In genomic region chr16:27549607-27549856, GRCh38 we compare ENCODE assay signal across 9 cellular contexts. TPM values are rescaled to one million over a fixed set of nuclear protein-coding genes. Genes with fewer than 3 reads are reported as not detected.
DNase-seq lines count a peak whose midpoint lies in the region; ATAC-seq, FAIRE-seq and TF ChIP-seq lines count a peak whose summit lies in the region.
"Had no signal": no experiment of that assay in that cellular context is flagged by ENCODE, and none has a peak within 500 bp of the region (broad histone marks: within the 10 kb centered on the region; RNA-seq: fewer than 3 reads in every experiment).

No MANE protein-coding gene starts in this region.

- intact Hi-C loops in natural killer cell (cut with micrococcal nuclease): no loop called here

- H3K27ac Mint-ChIP-seq in natural killer cell: peak overlapping the region; percentile 99 to 100

- peaks cover 2% of the 10 kb centered on the region for H3K36me3 Mint-ChIP-seq in natural killer cell

- CTCF ChIA-PET in A549 (lab: Yijun Ruan, JAX): interaction anchor here (1.5 kb wide), 1 partner anchor 13 kb away, joined by 3 read pairs; no protein-coding TSS in a partner anchor

- peak; percentile 70 to 77 for ATAC-seq in A549
- peak; percentile 9 for ATAC-seq in GM21367 (IDR thresholded peaks at IDR 0.05; ENCODE audit: unreplicated experiment)
- peak; percentile 17 to 37 (median 32) for ATAC-seq in natural killer cell

- FAIRE-seq in A549 (lab: Jason Lieb, UNC): no peak
- FAIRE-seq: islet of Langerhans had no signal

- no peak for TF ChIP-seq RAD21 in A549 (conservative IDR thresholded peaks at IDR 0.05 in 1 of 2, IDR thresholded peaks at IDR 0.05 in 1 of 2)

- TF ChIP-seq CTCF in A549 (IDR thresholded peaks at IDR 0.05): no peak
- TF ChIP-seq CTCF in natural killer cell (IDR thresholded peaks at IDR 0.05): no peak

- H3K9me3 Mint-ChIP-seq in natural killer cell: no peaks in the 10 kb centered on the region

- H3K4me2 ChIP-seq in A549: peak overlapping the region; percentile 79

- H3K4me3 Mint-ChIP-seq in natural killer cell: peak overlapping the region; percentile 99

- no peak for TF ChIP-seq POLR2A in A549 (IDR thresholded peaks at IDR 0.05; ENCODE audit: low read length)

- H3K9me3 ChIP-seq in A549 (no peaks in the 10 kb centered on the region), HUES64 (ENCODE audit: insufficient read depth, low read depth, low read length) (no peaks in the 10 kb centered on the region), ectodermal cell (ENCODE audit: control insufficient read depth, low read length) (no peaks in the 10 kb centered on the region)

- DNase-seq in A549 (ENCODE audit: low read depth in 1 of 2, low spot score in 1 of 2) (no peak), natural killer cell (no peak), SW480 (ENCODE audit: low spot score) (no peak), NOMO-1 treated with dmso at 0.1 percent for 144 hours (lab: John Stamatoyannopoulos, UW; ENCODE audit: unreplicated experiment) (no peak), NCI-H446 treated with DMSO at 0.1 percent for 48 hours (lab: John Stamatoyannopoulos, UW) (no peak)

- peaks cover 49 to 51% of the 10 kb centered on the region in 2 donors for H3K4me1 Mint-ChIP-seq in natural killer cell

- TF ChIP-seq EP300 in A549 (IDR thresholded peaks at IDR 0.05): no peak

- POLR2A ChIA-PET in A549 (lab: Yijun Ruan, JAX): interaction anchor here (0.6 to 1.4 kb wide), 11 partner anchors 9 to 181 kb away, joined by 3 to 10 read pairs (median 4); no protein-coding TSS in a partner anchor

- no peaks in the 10 kb centered on the region for H3K27me3 Mint-ChIP-seq in natural killer cell (ENCODE audit: low read depth in 2 of 2)

- WGBS in A549 (ENCODE audit: missing lambda C conversion rate): 7% methylated on average over 5 of the region's 24 CpGs
- WGBS in HUES64: 0% methylated on average over 22 of the region's 24 CpGs
- WGBS in ectodermal cell, 2 experiments: 0% methylated on average over 24 of the region's 24 CpGs

- H3K4me1 ChIP-seq in A549 (peaks cover 31% of the 10 kb centered on the region), HUES64 (ENCODE audit: insufficient read depth, low read length) (peaks cover 5% of the 10 kb centered on the region; the same call in 1 of the 2 replicates), ectodermal cell (ENCODE audit: control insufficient read depth, insufficient read depth, low read length) (peaks cover 9% of the 10 kb centered on the region)

- H3K27me3 ChIP-seq in HUES64 (ENCODE audit: insufficient read depth, low read length) (no peaks in the 10 kb centered on the region), ectodermal cell (ENCODE audit: control insufficient read depth, insufficient read depth, low read length, poor library complexity, severe bottlenecking) (no peaks in the 10 kb centered on the region)

- H3K36me3 ChIP-seq in HUES64 (ENCODE audit: insufficient read depth, low read length): peaks cover 17% of the 10 kb centered on the region
- H3K36me3 ChIP-seq in ectodermal cell (ENCODE audit: control insufficient read depth, insufficient read depth, low read length): peaks cover 11% of the 10 kb centered on the region

- peak overlapping the region; percentile 81 for H3K4me3 ChIP-seq in A549
- H3K4me3 ChIP-seq in HUES64 (ENCODE audit: low read length): peak overlapping the region; percentile 96
- peak overlapping the region; percentile 62 for H3K4me3 ChIP-seq in ectodermal cell (ENCODE audit: insufficient read depth, low read depth, low read length)

- H3K27ac ChIP-seq in A549 (peak overlapping the region; percentile 71 to 95), HUES64 (ENCODE audit: low read depth, low read length) (no peak overlapping the region), ectodermal cell (ENCODE audit: insufficient read depth, low read depth, low read length, poor library complexity, severe bottlenecking) (no peak overlapping the region)

- peak overlapping the region; percentile 80; the same call in 1 of the 2 replicates for H3K9ac ChIP-seq in HUES64 (ENCODE audit: low read depth, low read length)

TF ChIP-seq in A549, 52 proteins besides CTCF, POLR2A, EP300 and RAD21:
- TF ChIP-seq ZFP36 (IDR thresholded peaks at IDR 0.05; ENCODE audit: borderline replicate concordance, partially characterized antibody) (no peak), KDM5A (IDR thresholded peaks at IDR 0.05) (peak; percentile 68), CBX8 (IDR thresholded peaks at IDR 0.05) (no peak), CBX2 (IDR thresholded peaks at IDR 0.05; ENCODE audit: borderline replicate concordance, low read depth) (no peak), EHMT2 (IDR thresholded peaks at IDR 0.05; ENCODE audit: low read depth) (no peak), USF2 (IDR thresholded peaks at IDR 0.05) (no peak), ZNF302 (CRISPR knock-in tag; IDR thresholded peaks at IDR 0.05) (no peak), E2F6 (IDR thresholded peaks at IDR 0.05; ENCODE audit: borderline replicate concordance, low read depth) (0 out of 2 replicates have a peak, but pooled peaks have one; percentile 34), NPAS2 (CRISPR knock-in tag; IDR thresholded peaks at IDR 0.05; ENCODE audit: borderline replicate concordance) (no peak), EHF (CRISPR knock-in tag; IDR thresholded peaks at IDR 0.05) (no peak), JUN (IDR thresholded peaks at IDR 0.05) (peak in 1 of 2 experiments; percentile 80; a peak in 1 of 5 replicates), SMC3 (IDR thresholded peaks at IDR 0.05) (no peak)
- TF ChIP-seq, protein P1, sequence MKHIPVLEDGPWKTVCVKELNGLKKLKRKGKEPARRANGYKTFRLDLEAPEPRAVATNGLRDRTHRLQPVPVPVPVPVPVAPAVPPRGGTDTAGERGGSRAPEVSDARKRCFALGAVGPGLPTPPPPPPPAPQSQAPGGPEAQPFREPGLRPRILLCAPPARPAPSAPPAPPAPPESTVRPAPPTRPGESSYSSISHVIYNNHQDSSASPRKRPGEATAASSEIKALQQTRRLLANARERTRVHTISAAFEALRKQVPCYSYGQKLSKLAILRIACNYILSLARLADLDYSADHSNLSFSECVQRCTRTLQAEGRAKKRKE (CRISPR knock-in tag; IDR thresholded peaks at IDR 0.05; ENCODE audit: low read depth): no peak

RNA-seq across cellular contexts. Expression of gene GTF3C1, which starts 0.2 kb away (rescaled TPM):
- polyA plus RNA-seq in A549 (2011; rRNA removed): 40.1 and 41.6 TPM in 2 replicates
- 45.7 and 51.2 TPM in 2 replicates for polyA plus RNA-seq in A549 (2012; cell fraction: cytosol; rRNA removed)
- polyA plus RNA-seq in A549 (2012; cell fraction: nucleus; rRNA removed): 252 and 263 TPM in 2 replicates
- 47.8 to 54.2 TPM (median 51.8 TPM) in 3 replicates for polyA plus RNA-seq in A549 (2017; fragmentation: RNase III; extraction: RNeasy Plus Mini Kit Qiagen cat#74134 plus additional on column Dnase treatment)
- 100 and 110 TPM in 2 replicates for polyA minus RNA-seq in A549 (2011; rRNA and poly(A)+ RNA removed)
- 60.3 TPM for polyA plus RNA-seq in HUES64 (2013, experiment 1 of 2)
- polyA plus RNA-seq in HUES64 (2013, experiment 2 of 2): 59.6 TPM
- 94.6 TPM for polyA plus RNA-seq in ectodermal cell (2013, experiment 1 of 4)
- 116 TPM for polyA plus RNA-seq in ectodermal cell (2013, experiment 2 of 4)
- polyA plus RNA-seq in ectodermal cell (2013, experiment 3 of 4): 75.9 TPM
- 85.6 TPM for polyA plus RNA-seq in ectodermal cell (2013, experiment 4 of 4)
- total RNA-seq in natural killer cell: 100 to 1,000 TPM; 111 to 160 (median 125) TPM

RNA-seq across cellular contexts. Expression of gene KATNIP, which starts 0.4 kb away (rescaled TPM):
- polyA plus RNA-seq in A549 (2011; rRNA removed) (27.1 and 27.9 TPM in 2 replicates), A549 (2017; fragmentation: RNase III; extraction: RNeasy Plus Mini Kit Qiagen cat#74134 plus additional on column Dnase treatment) (12.8 to 13.5 TPM (median 13.4 TPM) in 3 replicates)
- 17.1 and 18.5 TPM in 2 replicates for polyA plus RNA-seq in A549 (2012; cell fraction: cytosol; rRNA removed)
- 77.9 and 87.4 TPM in 2 replicates for polyA plus RNA-seq in A549 (2012; cell fraction: nucleus; rRNA removed)
- 31.7 and 45.8 TPM in 2 replicates for polyA minus RNA-seq in A549 (2011; rRNA and poly(A)+ RNA removed)
- polyA plus RNA-seq in HUES64 (2013, experiment 1 of 2): 7.1 TPM
- polyA plus RNA-seq in HUES64 (2013, experiment 2 of 2): 9.1 TPM
- 22.0 TPM for polyA plus RNA-seq in ectodermal cell (2013, experiment 1 of 4)
- polyA plus RNA-seq in ectodermal cell (2013, experiment 2 of 4): 29.5 TPM
- polyA plus RNA-seq in ectodermal cell (2013, experiment 3 of 4): 18.2 TPM
- polyA plus RNA-seq in ectodermal cell (2013, experiment 4 of 4): 19.5 TPM
- 10 to 100 TPM; 32.6 to 38.4 (median 32.7) TPM for total RNA-seq in natural killer cell

Comparison
In these comparisons a context has a peak if more than half of its experiments do, and no peak if none do; other contexts are left out.
1. ATAC-seq: peak in every context shown above with its lines; median percentile 74 in A549; 32 in natural killer cell; 9 in GM21367.
2. H3K27ac ChIP-seq: peak in A549 (2 of 2); none in HUES64 (single experiment) and ectodermal cell (single experiment).
3. Peak in every context shown above with its lines, with median percentiles within 50 percentile points of each other: H3K4me3 ChIP-seq.